6 cellular contexts compared by ENCODE assay signal in genomic region chr17:62072855-62073254, GRCh38. TPM values are rescaled to one million over a fixed set of nuclear protein-coding genes. Genes with fewer than 3 reads are reported as not detected.
DNase-seq lines count a peak whose midpoint lies in the region; ATAC-seq, FAIRE-seq and TF ChIP-seq lines count a peak whose summit lies in the region.
"Not testable (repeated sequence)": the region's sequence is repeated elsewhere in the genome, so short reads cannot be mapped to it uniquely, and the experiment has no call there.

No MANE protein-coding gene starts in this region.

- H3K36me3 Mint-ChIP-seq in glutamatergic neuron (ENCODE audit: unreplicated experiment); osteocyte (ENCODE audit: unreplicated experiment): not testable (repeated sequence)

- H3K4me3 Mint-ChIP-seq in glutamatergic neuron (ENCODE audit: unreplicated experiment), result peak overlapping the region; percentile 26
- not testable (repeated sequence) for H3K4me3 Mint-ChIP-seq in osteocyte (ENCODE audit: unreplicated experiment)

- ATAC-seq in HepG2, result not testable (repeated sequence)

- BruUV-seq in HepG2 (replicated peaks; lab: Mats Ljungman, UMichigan), result not testable (repeated sequence)

- H3K27ac ChIP-seq in WERI-Rb-1 (0 out of 2 replicates have a peak overlapping the region, but pooled peaks have one; percentile 9), hepatocyte (peak overlapping the region; percentile 40)
- H3K27ac ChIP-seq in HepG2 (ENCODE audit: extremely low read length, insufficient read depth, low read length), result not testable (repeated sequence)

- H4K20me1 ChIP-seq in hepatocyte (ENCODE audit: insufficient read depth, poor library complexity, severe bottlenecking); HepG2 (ENCODE audit: insufficient read depth, low read length): not testable (repeated sequence)

- H3K36me3 ChIP-seq in WERI-Rb-1; hepatocyte (replicated peaks; ENCODE audit: insufficient read depth, low read depth); HepG2 (replicated peaks in 1 of 2; ENCODE audit: control insufficient read depth in 1 of 2, insufficient read depth in 2 of 2, low read length in 2 of 2): not testable (repeated sequence)

- not testable (repeated sequence) for TF ChIP-seq EP300 in HepG2 (IDR thresholded peaks at IDR 0.05; ENCODE audit: low read depth in 2 of 2, low read length in 2 of 2); HepG2 (CRISPR knock-in tag; IDR thresholded peaks at IDR 0.05; ENCODE audit: borderline replicate concordance)

- H3K4me3 ChIP-seq in WERI-Rb-1 (ENCODE audit: low read depth, low read length); hepatocyte; HepG2 (replicated peaks in 1 of 3; ENCODE audit: insufficient read depth in 1 of 3, low read depth in 2 of 3, low read length in 3 of 3): not testable (repeated sequence)

- intact Hi-C loops in HepG2 (cut with micrococcal nuclease; ENCODE audit: unreplicated experiment), result not testable (repeated sequence)

- CTCF ChIA-PET in HepG2 (lab: Yijun Ruan, JAX; ENCODE audit: low intra/inter-chr PET ratio, low total read pairs), result not testable (repeated sequence)

- peaks cover 18% of the 10 kb centered on the region for H3K4me1 Mint-ChIP-seq in glutamatergic neuron (ENCODE audit: low read depth, unreplicated experiment)
- not testable (repeated sequence) for H3K4me1 Mint-ChIP-seq in osteocyte (ENCODE audit: unreplicated experiment)

- H3K27me3 Mint-ChIP-seq in glutamatergic neuron (ENCODE audit: unreplicated experiment); osteocyte (ENCODE audit: unreplicated experiment): not testable (repeated sequence)

- not testable (repeated sequence) for H3K4me2 ChIP-seq in hepatocyte
- 0 out of 2 replicates have a peak overlapping the region, but pooled peaks have one; percentile 4 for H3K4me2 ChIP-seq in HepG2 (ENCODE audit: low read depth, low read length)

- POLR2A ChIA-PET in HepG2 (lab: Yijun Ruan, JAX), result not testable (repeated sequence)

- not testable (repeated sequence) for TF ChIP-seq RAD21 in HepG2 (CRISPR knock-in tag; IDR thresholded peaks at IDR 0.05)

- not testable (repeated sequence) for FAIRE-seq in HepG2 (lab: Jason Lieb, UNC)

- not testable (repeated sequence) for DNase-seq in WERI-Rb-1; glutamatergic neuron; hepatocyte (ENCODE audit: low spot score); HepG2 (ENCODE audit: low spot score)
- DNase-seq in islet precursor cell, result peak; percentile 12
- DNase-seq in osteocyte (ENCODE audit: extremely low spot score, unreplicated experiment), result peak; percentile 59

- in situ Hi-C loops in HepG2 (cut with HindIII; ENCODE audit: extremely low pct_ligation_motif_present, low pct_unique_long_range_greater_than_20kb), result not testable (repeated sequence)

- not testable (repeated sequence) for H3K9ac ChIP-seq in HepG2 (ENCODE audit: insufficient read depth, low read depth, low read length)

- H3K4me1 ChIP-seq in hepatocyte (ENCODE audit: insufficient read depth), result not testable (repeated sequence)
- peaks cover 36% of the 10 kb centered on the region for H3K4me1 ChIP-seq in HepG2 (ENCODE audit: insufficient read depth, low read length)

- WGBS in hepatocyte (ENCODE audit: low lambda C conversion rate, missing lambda C conversion rate), result 98% methylated on average over 14 of the region's 21 CpGs
- WGBS in HepG2 (ENCODE audit: low lambda C conversion rate), result 75% methylated on average over 21 of the region's 21 CpGs

- not testable (repeated sequence) for H3K9me2 ChIP-seq in hepatocyte (replicated peaks; ENCODE audit: insufficient read depth)

- TF ChIP-seq POLR2A in HepG2 (IDR thresholded peaks at IDR 0.05; ENCODE audit: insufficient read depth in 1 of 2, low read depth in 2 of 2, low read length in 2 of 2), result not testable (repeated sequence)

- H3K27me3 ChIP-seq in WERI-Rb-1 (ENCODE audit: insufficient read depth, low read depth, severe bottlenecking); hepatocyte; HepG2 (ENCODE audit: control insufficient read depth in 1 of 2, insufficient read depth in 2 of 2, low read length in 2 of 2): not testable (repeated sequence)

- H3K79me2 ChIP-seq in hepatocyte; HepG2 (ENCODE audit: insufficient read depth, low read length): not testable (repeated sequence)

- not testable (repeated sequence) for H3K9me3 ChIP-seq in WERI-Rb-1 (ENCODE audit: severe bottlenecking); hepatocyte (ENCODE audit: low read depth); HepG2 (ENCODE audit: low read length)

- not testable (repeated sequence) for H2AFZ ChIP-seq in hepatocyte; HepG2 (ENCODE audit: low read length)

- not testable (repeated sequence) for H3K9me3 Mint-ChIP-seq in glutamatergic neuron (ENCODE audit: unreplicated experiment); osteocyte (ENCODE audit: unreplicated experiment)

- H3K27ac Mint-ChIP-seq in glutamatergic neuron (ENCODE audit: unreplicated experiment); osteocyte (ENCODE audit: unreplicated experiment): not testable (repeated sequence)

- TF ChIP-seq CTCF in WERI-Rb-1 (IDR thresholded peaks at IDR 0.05; ENCODE audit: low read depth, low read length); glutamatergic neuron (IDR thresholded peaks at IDR 0.05; ENCODE audit: partially characterized antibody, unreplicated experiment); hepatocyte (IDR thresholded peaks at IDR 0.05; ENCODE audit: poor library complexity); HepG2 (CRISPR knock-in tag; IDR thresholded peaks at IDR 0.05); osteocyte (IDR thresholded peaks at IDR 0.05): not testable (repeated sequence)

TF ChIP-seq in HepG2, 621 proteins besides CTCF, POLR2A, EP300 and RAD21:
- TF ChIP-seq, protein P1, sequence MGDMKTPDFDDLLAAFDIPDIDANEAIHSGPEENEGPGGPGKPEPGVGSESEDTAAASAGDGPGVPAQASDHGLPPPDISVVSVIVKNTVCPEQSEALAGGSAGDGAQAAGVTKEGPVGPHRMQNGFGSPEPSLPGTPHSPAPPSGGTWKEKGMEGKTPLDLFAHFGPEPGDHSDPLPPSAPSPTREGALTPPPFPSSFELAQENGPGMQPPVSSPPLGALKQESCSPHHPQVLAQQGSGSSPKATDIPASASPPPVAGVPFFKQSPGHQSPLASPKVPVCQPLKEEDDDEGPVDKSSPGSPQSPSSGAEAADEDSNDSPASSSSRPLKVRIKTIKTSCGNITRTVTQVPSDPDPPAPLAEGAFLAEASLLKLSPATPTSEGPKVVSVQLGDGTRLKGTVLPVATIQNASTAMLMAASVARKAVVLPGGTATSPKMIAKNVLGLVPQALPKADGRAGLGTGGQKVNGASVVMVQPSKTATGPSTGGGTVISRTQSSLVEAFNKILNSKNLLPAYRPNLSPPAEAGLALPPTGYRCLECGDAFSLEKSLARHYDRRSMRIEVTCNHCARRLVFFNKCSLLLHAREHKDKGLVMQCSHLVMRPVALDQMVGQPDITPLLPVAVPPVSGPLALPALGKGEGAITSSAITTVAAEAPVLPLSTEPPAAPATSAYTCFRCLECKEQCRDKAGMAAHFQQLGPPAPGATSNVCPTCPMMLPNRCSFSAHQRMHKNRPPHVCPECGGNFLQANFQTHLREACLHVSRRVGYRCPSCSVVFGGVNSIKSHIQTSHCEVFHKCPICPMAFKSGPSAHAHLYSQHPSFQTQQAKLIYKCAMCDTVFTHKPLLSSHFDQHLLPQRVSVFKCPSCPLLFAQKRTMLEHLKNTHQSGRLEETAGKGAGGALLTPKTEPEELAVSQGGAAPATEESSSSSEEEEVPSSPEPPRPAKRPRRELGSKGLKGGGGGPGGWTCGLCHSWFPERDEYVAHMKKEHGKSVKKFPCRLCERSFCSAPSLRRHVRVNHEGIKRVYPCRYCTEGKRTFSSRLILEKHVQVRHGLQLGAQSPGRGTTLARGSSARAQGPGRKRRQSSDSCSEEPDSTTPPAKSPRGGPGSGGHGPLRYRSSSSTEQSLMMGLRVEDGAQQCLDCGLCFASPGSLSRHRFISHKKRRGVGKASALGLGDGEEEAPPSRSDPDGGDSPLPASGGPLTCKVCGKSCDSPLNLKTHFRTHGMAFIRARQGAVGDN (CRISPR knock-in tag; IDR thresholded peaks at IDR 0.05), result peak; percentile 38; the same call in 1 of the 2 replicates

RNA-seq across cellular contexts. Expression of gene MED13, which starts 7.8 kb away (rescaled TPM):
- total RNA-seq in glutamatergic neuron (ENCODE audit: unreplicated experiment), result 130 TPM
- total RNA-seq in hepatocyte, result 49.7 and 51.2 TPM in 2 replicates
- polyA plus RNA-seq in hepatocyte, result 4.7 and 6.6 TPM in 2 replicates
- total RNA-seq in HepG2 (2016; rRNA removed; fragmentation: Illumina TruSeq; extraction: Trizol), result 69.1 and 70.9 TPM in 2 replicates
- 28.7 and 34.2 TPM in 2 replicates for total RNA-seq in HepG2 (2016; cell fraction: cytosol; rRNA removed; fragmentation: Illumina TruSeq; extraction: Trizol; ENCODE audit: low read depth)
- 60.8 and 66.7 TPM in 2 replicates for total RNA-seq in HepG2 (2016; cell fraction: insoluble cytoplasmic fraction; rRNA removed; fragmentation: Illumina TruSeq; extraction: Trizol)
- total RNA-seq in HepG2 (2016; cell fraction: membrane; rRNA removed; fragmentation: Illumina TruSeq; extraction: Trizol), result 34.4 and 35.2 TPM in 2 replicates
- 74.9 and 87.2 TPM in 2 replicates for total RNA-seq in HepG2 (2016; cell fraction: nucleus; rRNA removed; fragmentation: Illumina TruSeq; extraction: Trizol)
- polyA plus RNA-seq in HepG2 (2011; rRNA removed), result 25.2 and 27.4 TPM in 2 replicates
- 9.5 and 15.5 TPM in 2 replicates for polyA plus RNA-seq in HepG2 (2011; cell fraction: cytosol; rRNA removed)
- 22.1 and 24.5 TPM in 2 replicates for polyA plus RNA-seq in HepG2 (2011; cell fraction: nucleus; rRNA removed)
- polyA plus RNA-seq in HepG2 (2012), result 18.1 and 18.8 TPM in 2 replicates
- 1.1 and 1.2 TPM in 2 replicates for polyA plus RNA-seq in HepG2 (2016; cell fraction: cytosol; fragmentation: Illumina TruSeq; extraction: Trizol; ENCODE audit: low read depth)
- polyA plus RNA-seq in HepG2 (2016; cell fraction: insoluble cytoplasmic fraction; fragmentation: Illumina TruSeq; extraction: Trizol; ENCODE audit: low read depth), result 22.4 and 23.2 TPM in 2 replicates
- 3.0 and 3.5 TPM in 2 replicates for polyA plus RNA-seq in HepG2 (2016; cell fraction: membrane; fragmentation: Illumina TruSeq; extraction: Trizol; ENCODE audit: low read depth)
- 29.6 and 33.8 TPM in 2 replicates for polyA plus RNA-seq in HepG2 (2016; cell fraction: nucleus; fragmentation: Illumina TruSeq; extraction: Trizol; ENCODE audit: insufficient read depth, low read depth)
- 248 and 289 TPM in 2 replicates for polyA minus RNA-seq in HepG2 (2011; rRNA and poly(A)+ RNA removed; ENCODE audit: low replicate concordance)
- 47.7 and 70.8 TPM in 2 replicates for polyA minus RNA-seq in HepG2 (2011; cell fraction: cytosol; rRNA and poly(A)+ RNA removed)
- 160 and 215 TPM in 2 replicates for polyA minus RNA-seq in HepG2 (2011; cell fraction: nucleus; rRNA and poly(A)+ RNA removed)
- total RNA-seq in osteocyte, result 69.7 and 78.7 TPM in 2 replicates
